23 cellular contexts compared by ENCODE assay signal in the genomic region with DNA sequence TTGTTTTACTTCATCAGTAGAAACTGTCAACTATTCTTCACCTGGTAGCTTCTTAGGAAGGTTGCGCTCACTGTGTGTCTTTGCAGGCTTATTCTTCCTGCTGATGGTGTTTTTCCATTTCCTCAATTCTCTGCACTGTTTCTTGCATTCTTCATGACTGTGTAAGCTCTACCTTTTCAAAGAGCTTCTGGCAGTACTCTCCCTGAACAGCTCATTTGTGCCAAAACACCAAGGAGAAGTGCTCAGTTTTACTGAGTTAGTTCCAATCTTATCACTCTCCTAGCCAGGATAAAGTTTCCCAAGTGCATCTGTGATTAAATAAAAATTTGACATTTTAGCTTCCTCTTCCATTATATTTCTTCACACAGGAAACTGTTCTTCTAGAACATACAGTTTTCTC.
"Had no signal": no experiment of that assay in that cellular context is flagged by ENCODE, and none has a peak within 500 bp of the region (broad histone marks: within the 10 kb centered on the region; RNA-seq: fewer than 3 reads in every experiment).

No MANE protein-coding gene starts in this region.

- ATAC-seq: foreskin keratinocyte; left lung; natural killer cell treated with Interleukin-12 subunit alpha and Interleukin-12 subunit beta and Interleukin-15 and Interleukin-18, amount 100 ng/mL, for 72 hours; sciatic nerve; stimulated activated memory B cell treated with anti-CD40 and anti-IgM and Interleukin-4, amounts not matched to agents 10 μg/mL and 1 μg/mL and 100 μg/mL, for 72 hours had no signal

- H3K9me3 ChIP-seq: esophagus squamous epithelium, left lung, ovary, prostate gland, thoracic aorta had no signal

- H3K4me3 ChIP-seq: esophagus squamous epithelium, left lung, lung, neural progenitor cell, ovary, prostate gland, spleen, thoracic aorta had no signal

- H3K4me2 ChIP-seq: neural progenitor cell had no signal

- H3K4me1 ChIP-seq: esophagus squamous epithelium, foreskin keratinocyte, left lung, neural progenitor cell, prostate gland, spleen had no signal

- H3K27ac ChIP-seq: esophagus squamous epithelium, foreskin keratinocyte, left lung, neural progenitor cell, ovary, prostate gland, spleen, thoracic aorta had no signal

- H3K36me3 ChIP-seq: esophagus squamous epithelium, left lung, neural progenitor cell, ovary, prostate gland, spleen, thoracic aorta had no signal

- H2AFZ ChIP-seq: neural progenitor cell had no signal

- DNase-seq: dermis blood vessel endothelial cell; esophagus squamous epithelium; foreskin keratinocyte; head of caudate nucleus; hippocampal formation; islet precursor cell; left lung; mesenchymal stem cell; midbrain; nucleus accumbens; ovary; spleen; stimulated activated CD4-positive, alpha-beta T cell treated with anti-CD3 and anti-CD28 coated beads, Interleukin-15, amount 100 ng/mL, for 24 hours; stimulated activated CD4-positive, alpha-beta T cell treated with anti-CD3 and anti-CD28 coated beads, Interleukin-1b, Interleukin-23, amount 100 ng/mL, for 48 hours; stimulated activated CD4-positive, alpha-beta T cell treated with anti-CD3 and anti-CD28 coated beads, Interleukin-4, amount 100 ng/mL, for 24 hours; trophoblast cell had no signal

- H3K27me3 ChIP-seq: esophagus squamous epithelium, foreskin keratinocyte, left lung, neural progenitor cell, ovary, spleen had no signal
